8 cellular contexts compared by ENCODE assay signal in genomic region chr14:75141967-75142366, GRCh38. TPM values are rescaled to one million over a fixed set of nuclear protein-coding genes. Genes with fewer than 3 reads are reported as not detected.
A peak's percentile ranks its signal among the peaks of the same experiment; 100 is the strongest.
DNase-seq lines count a peak whose midpoint lies in the region; ATAC-seq and TF ChIP-seq lines count a peak whose summit lies in the region.

No MANE protein-coding gene starts in this region.

- H3K4me3 ChIP-seq in cardiac muscle cell (no peak overlapping the region), OCI-LY1 (ENCODE audit: low read depth, low read length, poor library complexity, severe bottlenecking) (no peak overlapping the region), esophagus squamous epithelium (no peak overlapping the region)

- H3K27me3 Mint-ChIP-seq in stimulated activated naive B cell treated with anti-CD40 and anti-IgM and Interleukin-4, amounts not matched to agents 10 μg/mL and 1 μg/mL and 100 μg/mL, for 72 hours: no peaks in the 10 kb centered on the region

- ATAC-seq in Right ventricle myocardium inferior: no peak
- ATAC-seq in stimulated activated naive B cell treated with anti-CD40 and anti-IgM and Interleukin-4, amounts not matched to agents 10 μg/mL and 1 μg/mL and 100 μg/mL, for 72 hours (replicated peaks): peak in 1 of 2 donors; percentile 56

- intact Hi-C loops in Right ventricle myocardium inferior (cut with DNase I): no loop called here
- intact Hi-C loops in esophagus squamous epithelium (cut with DNase I): no loop called here

- TF ChIP-seq POLR2A in esophagus squamous epithelium (IDR thresholded peaks at IDR 0.05): no peak

- DNase-seq in cardiac muscle cell (ENCODE audit: low read depth in 1 of 2, low spot score in 1 of 2) (peak; percentile 42 to 70), Right ventricle myocardium inferior (ENCODE audit: missing footprints) (no peak), esophagus squamous epithelium (lab: John Stamatoyannopoulos, UW) (no peak), NCI-H2081 (lab: John Stamatoyannopoulos, UW) (no peak), islet precursor cell (no peak)
- no peak for DNase-seq in stimulated activated naive B cell treated with anti-CD40 and anti-IgM and Interleukin-4, amounts not matched to agents 10 μg/mL and 1 μg/mL and 100 μg/mL, for 72 hours
- DNase-seq in effector CD8-positive, alpha-beta T cell (lab: John Stamatoyannopoulos, UW): no peak

- no peak overlapping the region for H2AFZ ChIP-seq in OCI-LY1 (ENCODE audit: low read length)

- H4K20me1 ChIP-seq in OCI-LY1 (ENCODE audit: insufficient read depth, low read length): no peaks in the 10 kb centered on the region

- no peaks in the 10 kb centered on the region for H3F3A ChIP-seq in OCI-LY1 (ENCODE audit: insufficient read depth, low read length)

- peaks cover 29 to 49% of the 10 kb centered on the region in 2 donors for H3K36me3 Mint-ChIP-seq in stimulated activated naive B cell treated with anti-CD40 and anti-IgM and Interleukin-4, amounts not matched to agents 10 μg/mL and 1 μg/mL and 100 μg/mL, for 72 hours

- no peak overlapping the region for H3K9ac ChIP-seq in OCI-LY1 (ENCODE audit: low read length)

- no peak overlapping the region for H3K4me2 ChIP-seq in OCI-LY1 (ENCODE audit: low read length)

- 0 out of 2 replicates have a peak, but pooled peaks cover 6% of the 10 kb centered on the region for H3K79me2 ChIP-seq in OCI-LY1 (ENCODE audit: insufficient read depth, low read length)

- H3K27ac Mint-ChIP-seq in stimulated activated naive B cell treated with anti-CD40 and anti-IgM and Interleukin-4, amounts not matched to agents 10 μg/mL and 1 μg/mL and 100 μg/mL, for 72 hours: peak overlapping the region; percentile 44

- H3K27me3 ChIP-seq in cardiac muscle cell: no peaks in the 10 kb centered on the region
- H3K27me3 ChIP-seq in OCI-LY1 (ENCODE audit: insufficient read depth, low read length): no peaks in the 10 kb centered on the region
- no peaks in the 10 kb centered on the region for H3K27me3 ChIP-seq in esophagus squamous epithelium

- H3K9me3 ChIP-seq in cardiac muscle cell (ENCODE audit: low read depth) (no peaks in the 10 kb centered on the region), OCI-LY1 (ENCODE audit: low read length) (no peaks in the 10 kb centered on the region), esophagus squamous epithelium (no peaks in the 10 kb centered on the region)

- no peak overlapping the region for H3K4me3 Mint-ChIP-seq in stimulated activated naive B cell treated with anti-CD40 and anti-IgM and Interleukin-4, amounts not matched to agents 10 μg/mL and 1 μg/mL and 100 μg/mL, for 72 hours

- no peaks in the 10 kb centered on the region for H3K4me1 ChIP-seq in cardiac muscle cell (ENCODE audit: low read depth)
- peaks cover 14% of the 10 kb centered on the region for H3K4me1 ChIP-seq in OCI-LY1 (ENCODE audit: insufficient read depth, low read length, severe bottlenecking)
- H3K4me1 ChIP-seq in esophagus squamous epithelium: peaks cover under 1 to 76% (median 11%) of the 10 kb centered on the region in 3 donors

- H3K9me2 ChIP-seq in OCI-LY1 (ENCODE audit: low read depth, low read length): no peaks in the 10 kb centered on the region

- H3K4me1 Mint-ChIP-seq in stimulated activated naive B cell treated with anti-CD40 and anti-IgM and Interleukin-4, amounts not matched to agents 10 μg/mL and 1 μg/mL and 100 μg/mL, for 72 hours: peaks cover 26 to 69% of the 10 kb centered on the region in 2 donors

- no peaks in the 10 kb centered on the region for H3K9me3 Mint-ChIP-seq in stimulated activated naive B cell treated with anti-CD40 and anti-IgM and Interleukin-4, amounts not matched to agents 10 μg/mL and 1 μg/mL and 100 μg/mL, for 72 hours

- peak; percentile 52 for TF ChIP-seq CTCF in cardiac muscle cell (IDR thresholded peaks at IDR 0.05; ENCODE audit: low read depth, low read length)
- peak; percentile 53 for TF ChIP-seq CTCF in OCI-LY1 (IDR thresholded peaks at IDR 0.05; ENCODE audit: low read length)
- TF ChIP-seq CTCF in esophagus squamous epithelium (IDR thresholded peaks at IDR 0.05): peak in 5 of 6 experiments; percentile 16 to 40 (median 19)

- H3K36me3 ChIP-seq in cardiac muscle cell (peaks cover 12% of the 10 kb centered on the region), OCI-LY1 (ENCODE audit: insufficient read depth, low read length) (peaks cover 29% of the 10 kb centered on the region), esophagus squamous epithelium (peaks cover 0 to 28% (median 0%) of the 10 kb centered on the region in 3 donors)

- H3K27ac ChIP-seq in cardiac muscle cell (peak overlapping the region; percentile 73), OCI-LY1 (ENCODE audit: low read depth, low read length, poor library complexity, severe bottlenecking) (no peak overlapping the region), esophagus squamous epithelium (peak overlapping the region in 1 of 4 donors; percentile 27)

RNA-seq across cellular contexts. Expression of gene NEK9, which starts 15.1 kb away (rescaled TPM):
- total RNA-seq in cardiac muscle cell (74.7 and 124 TPM in 2 replicates), Right ventricle myocardium inferior (102 TPM), esophagus squamous epithelium (10 to 100 TPM; 16.6 to 37.2 (median 17.8) TPM)
- 62.5 and 81.5 TPM in 2 replicates for polyA plus RNA-seq in cardiac muscle cell

RNA-seq across cellular contexts. Expression of gene TMED10, which starts 34.4 kb away (rescaled TPM):
- total RNA-seq in cardiac muscle cell (158 and 206 TPM in 2 replicates), Right ventricle myocardium inferior (280 TPM), esophagus squamous epithelium (100 to 1,000 TPM; 174 to 267 (median 206) TPM)
- 259 and 295 TPM in 2 replicates for polyA plus RNA-seq in cardiac muscle cell

Comparison
In these comparisons a context has a peak if more than half of its experiments do, and no peak if none do; other contexts are left out.
1. DNase-seq: peak in cardiac muscle cell (2 of 2); none in Right ventricle myocardium inferior (single experiment), esophagus squamous epithelium (single experiment), stimulated activated naive B cell treated with anti-CD40 and anti-IgM and Interleukin-4, amounts not matched to agents 10 μg/mL and 1 μg/mL and 100 μg/mL, for 72 hours (single experiment), NCI-H2081 (0 of 2), effector CD8-positive, alpha-beta T cell (single experiment) and islet precursor cell (single experiment).
2. Peak in every context shown above with its lines, with median percentiles within 50 percentile points of each other: CTCF ChIP-seq.